Comparison of ENCODE assay signal across 16 cellular contexts in genomic region chr17:54902611-54903010, GRCh38. TPM values are rescaled to one million over a fixed set of nuclear protein-coding genes. Genes with fewer than 3 reads are reported as not detected.
DNase-seq lines count a peak whose midpoint lies in the region; ATAC-seq and TF ChIP-seq lines count a peak whose summit lies in the region.
"Had no signal": no experiment of that assay in that cellular context is flagged by ENCODE, and none has a peak within 500 bp of the region (broad histone marks: within the 10 kb centered on the region; RNA-seq: fewer than 3 reads in every experiment).

No MANE protein-coding gene starts in this region.

- H3K27ac Mint-ChIP-seq in chondrocyte (ENCODE audit: unreplicated experiment) (no peak overlapping the region), neural crest cell (ENCODE audit: unreplicated experiment) (no peak overlapping the region)
- H3K27ac Mint-ChIP-seq in naive thymus-derived CD8-positive, alpha-beta T cell, result no peak overlapping the region

- TF ChIP-seq CTCF in chondrocyte (IDR thresholded peaks at IDR 0.05), result no peak
- TF ChIP-seq CTCF in neural crest cell (conservative IDR thresholded peaks at IDR 0.05), result no peak

- POLR2A ChIA-PET in naive thymus-derived CD8-positive, alpha-beta T cell (lab: Charles Lee), result no interaction called here

- DNase-seq in EH (ENCODE audit: low read depth) (peak; percentile 5), NCI-H2227 (lab: John Stamatoyannopoulos, UW; ENCODE audit: unreplicated experiment) (peak; percentile 18), chondrocyte (ENCODE audit: low spot score) (no peak), neural crest cell (ENCODE audit: low read depth, low spot score) (no peak), NCI-H187 treated with DMSO at 0.1 percent for 48 hours (lab: John Stamatoyannopoulos, UW) (no peak)
- DNase-seq in stimulated activated CD4-positive, alpha-beta T cell treated with anti-CD3 and anti-CD28 coated beads, Interleukin-2, amount 100 ng/mL, for 48 hours, result no peak
- no peak for DNase-seq in naive thymus-derived CD8-positive, alpha-beta T cell
- DNase-seq: EL, KBM-7, NCI-H1092, NCI-H1436, NCI-H1930, NCI-H524 treated with DMSO at 0.1 percent for 48 hours, SW 1271 had no signal

- no peak for ATAC-seq in naive thymus-derived CD8-positive, alpha-beta T cell
- ATAC-seq: A549 had no signal

- H3K4me3 Mint-ChIP-seq in chondrocyte (ENCODE audit: unreplicated experiment), result peak overlapping the region; percentile 26
- peak overlapping the region; percentile 94 for H3K4me3 Mint-ChIP-seq in neural crest cell
- H3K4me3 Mint-ChIP-seq in naive thymus-derived CD8-positive, alpha-beta T cell, result peak overlapping the region in 1 of 10 donors; percentile 42

- no peaks in the 10 kb centered on the region for H3K27me3 Mint-ChIP-seq in chondrocyte (ENCODE audit: low read depth)
- peaks cover 22% of the 10 kb centered on the region for H3K27me3 Mint-ChIP-seq in neural crest cell (ENCODE audit: low read depth)
- peaks cover 13 to 29% (median 20%) of the 10 kb centered on the region in 5 donors for H3K27me3 Mint-ChIP-seq in naive thymus-derived CD8-positive, alpha-beta T cell

- H3K9me3 Mint-ChIP-seq in chondrocyte (ENCODE audit: low read depth) (no peaks in the 10 kb centered on the region), neural crest cell (no peaks in the 10 kb centered on the region)
- no peaks in the 10 kb centered on the region for H3K9me3 Mint-ChIP-seq in naive thymus-derived CD8-positive, alpha-beta T cell

- H3K4me1 Mint-ChIP-seq in chondrocyte (ENCODE audit: low read depth) (peaks cover 16% of the 10 kb centered on the region), neural crest cell (peaks cover 20% of the 10 kb centered on the region)
- H3K4me1 Mint-ChIP-seq in naive thymus-derived CD8-positive, alpha-beta T cell, result peaks cover 2 to 12% (median 7%) of the 10 kb centered on the region in 4 donors

- H3K36me3 Mint-ChIP-seq in chondrocyte (ENCODE audit: low read depth), result peaks cover 10% of the 10 kb centered on the region
- peaks cover 18% of the 10 kb centered on the region for H3K36me3 Mint-ChIP-seq in neural crest cell (ENCODE audit: low read depth)
- H3K36me3 Mint-ChIP-seq in naive thymus-derived CD8-positive, alpha-beta T cell, result no peaks in the 10 kb centered on the region

RNA-seq across cellular contexts. Expression of gene TOM1L1, which starts 2.0 kb away (rescaled TPM):
- total RNA-seq in chondrocyte (18.7 to 28.4 TPM (median 26.4 TPM) in 3 replicates), neural crest cell (27.7 and 27.8 TPM in 2 replicates)
- total RNA-seq in naive thymus-derived CD8-positive, alpha-beta T cell, result not detected
- not detected for polyA plus RNA-seq in naive thymus-derived CD8-positive, alpha-beta T cell
- total RNA-seq: OCI-LY7 had no signal

Comparison
In these comparisons a context has a peak if more than half of its experiments do, and no peak if none do; other contexts are left out.
1. DNase-seq: peak in EH (single experiment) and NCI-H2227 (single experiment); none in chondrocyte (single experiment), neural crest cell (single experiment), stimulated activated CD4-positive, alpha-beta T cell treated with anti-CD3 and anti-CD28 coated beads, Interleukin-2, amount 100 ng/mL, for 48 hours (0 of 2), NCI-H187 treated with DMSO at 0.1 percent for 48 hours (single experiment) and naive thymus-derived CD8-positive, alpha-beta T cell (0 of 10).
2. RNA of gene TOM1L1, which starts 2.0 kb away (total RNA-seq): 18.7 to 28.4 TPM in chondrocyte and 27.7 to 27.8 TPM in neural crest cell; not detected in naive thymus-derived CD8-positive, alpha-beta T cell; every median in the first group is over 10 times any median in the second.